In the genomic region with DNA sequence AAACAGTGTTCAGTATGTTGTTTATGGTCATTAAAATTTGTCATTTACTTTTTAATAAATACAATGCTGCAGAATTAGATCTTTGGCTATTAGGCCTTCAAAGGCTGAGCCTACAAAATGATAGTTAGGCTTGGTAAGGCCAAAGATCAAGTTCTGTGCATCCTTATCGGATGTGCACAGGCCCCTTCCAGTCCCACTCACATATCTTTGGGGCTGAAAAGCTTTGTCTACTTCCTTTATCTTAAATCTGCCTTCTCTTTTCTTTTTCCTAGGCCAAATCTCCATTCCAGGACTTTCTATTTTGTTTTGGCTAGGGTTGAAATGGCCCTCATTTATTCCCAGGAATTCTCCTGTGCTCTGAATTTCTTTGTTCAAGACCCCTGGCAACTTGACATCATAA, we compare ENCODE assay signal across 1 cellular context.
TF ChIP-seq lines count a peak whose summit lies in the region.

No MANE protein-coding gene starts in this region.

TF ChIP-seq in K562, 482 proteins besides CTCF, POLR2A, EP300 and RAD21 (continued from another document):
- TF ChIP-seq, protein P1, sequence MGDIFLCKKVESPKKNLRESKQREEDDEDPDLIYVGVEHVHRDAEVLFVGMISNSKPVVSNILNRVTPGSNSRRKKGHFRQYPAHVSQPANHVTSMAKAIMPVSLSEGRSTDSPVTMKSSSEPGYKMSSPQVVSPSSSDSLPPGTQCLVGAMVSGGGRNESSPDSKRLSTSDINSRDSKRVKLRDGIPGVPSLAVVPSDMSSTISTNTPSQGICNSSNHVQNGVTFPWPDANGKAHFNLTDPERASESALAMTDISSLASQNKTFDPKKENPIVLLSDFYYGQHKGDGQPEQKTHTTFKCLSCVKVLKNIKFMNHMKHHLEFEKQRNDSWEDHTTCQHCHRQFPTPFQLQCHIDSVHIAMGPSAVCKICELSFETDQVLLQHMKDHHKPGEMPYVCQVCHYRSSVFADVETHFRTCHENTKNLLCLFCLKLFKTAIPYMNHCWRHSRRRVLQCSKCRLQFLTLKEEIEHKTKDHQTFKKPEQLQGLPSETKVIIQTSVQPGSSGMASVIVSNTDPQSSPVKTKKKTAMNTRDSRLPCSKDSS (IDR thresholded peaks at IDR 0.05; ENCODE audit: low read depth, partially characterized antibody), result no peak
- no peak for TF ChIP-seq CBX8 (IDR thresholded peaks at IDR 0.05; ENCODE audit: borderline replicate concordance, extremely low read depth, low read depth, low read length, poor library complexity, severe bottlenecking)
- TF ChIP-seq, protein P2, sequence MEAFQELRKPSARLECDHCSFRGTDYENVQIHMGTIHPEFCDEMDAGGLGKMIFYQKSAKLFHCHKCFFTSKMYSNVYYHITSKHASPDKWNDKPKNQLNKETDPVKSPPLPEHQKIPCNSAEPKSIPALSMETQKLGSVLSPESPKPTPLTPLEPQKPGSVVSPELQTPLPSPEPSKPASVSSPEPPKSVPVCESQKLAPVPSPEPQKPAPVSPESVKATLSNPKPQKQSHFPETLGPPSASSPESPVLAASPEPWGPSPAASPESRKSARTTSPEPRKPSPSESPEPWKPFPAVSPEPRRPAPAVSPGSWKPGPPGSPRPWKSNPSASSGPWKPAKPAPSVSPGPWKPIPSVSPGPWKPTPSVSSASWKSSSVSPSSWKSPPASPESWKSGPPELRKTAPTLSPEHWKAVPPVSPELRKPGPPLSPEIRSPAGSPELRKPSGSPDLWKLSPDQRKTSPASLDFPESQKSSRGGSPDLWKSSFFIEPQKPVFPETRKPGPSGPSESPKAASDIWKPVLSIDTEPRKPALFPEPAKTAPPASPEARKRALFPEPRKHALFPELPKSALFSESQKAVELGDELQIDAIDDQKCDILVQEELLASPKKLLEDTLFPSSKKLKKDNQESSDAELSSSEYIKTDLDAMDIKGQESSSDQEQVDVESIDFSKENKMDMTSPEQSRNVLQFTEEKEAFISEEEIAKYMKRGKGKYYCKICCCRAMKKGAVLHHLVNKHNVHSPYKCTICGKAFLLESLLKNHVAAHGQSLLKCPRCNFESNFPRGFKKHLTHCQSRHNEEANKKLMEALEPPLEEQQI (IDR thresholded peaks at IDR 0.05), result no peak
- no peak for TF ChIP-seq NR1H2 (CRISPR knock-in tag; IDR thresholded peaks at IDR 0.05)
